Comparison of ENCODE assay signal across 8 cellular contexts in the genomic region with DNA sequence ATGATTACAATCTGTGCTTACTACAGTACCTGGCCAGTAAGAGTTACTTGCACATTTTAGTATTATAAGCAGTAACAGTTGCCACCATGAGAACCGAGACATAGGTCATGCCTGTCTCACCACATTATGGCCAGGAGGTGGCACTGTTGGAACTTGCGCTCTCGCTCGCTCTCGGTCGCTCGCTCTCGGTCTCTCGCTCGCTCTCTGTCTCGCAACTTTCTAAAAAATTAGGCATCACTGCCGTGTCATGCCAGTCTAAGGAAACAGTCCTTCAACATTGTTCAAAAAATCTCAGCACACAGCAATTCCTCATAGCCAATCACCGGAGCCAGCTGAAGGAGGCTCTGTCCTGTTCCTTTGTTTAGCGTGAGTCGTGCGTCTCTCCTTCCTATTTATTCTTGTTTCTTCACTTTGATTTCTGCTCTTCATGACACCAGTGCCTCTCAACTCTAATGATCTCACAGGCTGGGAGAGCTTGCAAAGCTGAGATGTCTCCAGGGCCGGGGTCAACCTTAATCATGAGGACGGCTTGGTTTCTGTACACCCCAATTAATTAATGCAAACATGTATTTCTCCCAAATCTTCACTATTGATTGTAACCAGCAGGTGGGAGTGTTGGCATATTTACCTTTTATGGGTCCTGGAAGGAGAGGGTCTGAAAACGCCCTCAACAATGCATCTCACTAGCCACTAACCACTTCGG. TPM values are rescaled to one million over a fixed set of nuclear protein-coding genes. Genes with fewer than 3 reads are reported as not detected.
DNase-seq lines count a peak whose midpoint lies in the region; ATAC-seq and TF ChIP-seq lines count a peak whose summit lies in the region.

No MANE protein-coding gene starts in this region.

- peaks cover 24% of the 10 kb centered on the region for H3K4me1 Mint-ChIP-seq in activated naive CD4-positive, alpha-beta T cell treated with anti-CD3 and anti-CD28 coated beads, Interleukin-2, amount 10 ng/mL, durations not matched to agents 7 days and 5 days

- DNase-seq in GF-D8 (lab: John Stamatoyannopoulos, UW) (peak; percentile 75), HCEC 1CT (peak; percentile 71), MG63 (peak; percentile 64), SJSA1 (ENCODE audit: low read depth in 1 of 2, low spot score in 2 of 2) (peak; percentile 55 to 86), globus pallidus (ENCODE audit: low spot score) (peak; percentile 87), thoracic aorta (ENCODE audit: low spot score) (no peak)
- peak; percentile 79 for DNase-seq in activated naive CD4-positive, alpha-beta T cell treated with anti-CD3 and anti-CD28 coated beads, Interleukin-2, amount 10 ng/mL, durations not matched to agents 7 days and 5 days

- H3K4me1 ChIP-seq in SJSA1 (replicated peaks): peaks cover 16% of the 10 kb centered on the region
- H3K4me1 ChIP-seq in neutrophil (ENCODE audit: control insufficient read depth in 1 of 2, insufficient read depth in 1 of 2, low read depth in 1 of 2, low read length in 1 of 2): peaks cover 9 to 12% of the 10 kb centered on the region in 2 experiments
- H3K4me1 ChIP-seq in thoracic aorta (ENCODE audit: control insufficient read depth in 1 of 2, low read depth in 2 of 2): peaks cover 0 to 20% of the 10 kb centered on the region in 2 donors

- TF ChIP-seq CTCF in neutrophil (IDR thresholded peaks at IDR 0.05): peak; percentile 75
- peak; percentile 79 for TF ChIP-seq CTCF in thoracic aorta (IDR thresholded peaks at IDR 0.05)

- peaks cover 4% of the 10 kb centered on the region; the same call in 1 of the 2 replicates for H3K27me3 ChIP-seq in MG63
- H3K27me3 ChIP-seq in SJSA1 (replicated peaks): no peaks in the 10 kb centered on the region
- peaks cover 69% of the 10 kb centered on the region for H3K27me3 ChIP-seq in neutrophil
- H3K27me3 ChIP-seq in thoracic aorta (replicated peaks; ENCODE audit: insufficient read depth): no peaks in the 10 kb centered on the region

- H3K27me3 Mint-ChIP-seq in activated naive CD4-positive, alpha-beta T cell treated with anti-CD3 and anti-CD28 coated beads, Interleukin-2, amount 10 ng/mL, durations not matched to agents 7 days and 5 days: peaks cover 58% of the 10 kb centered on the region

- no peak overlapping the region for H3K4me3 Mint-ChIP-seq in activated naive CD4-positive, alpha-beta T cell treated with anti-CD3 and anti-CD28 coated beads, Interleukin-2, amount 10 ng/mL, durations not matched to agents 7 days and 5 days

- H3K27ac ChIP-seq in SJSA1 (peak overlapping the region; percentile 63), neutrophil (no peak overlapping the region), thoracic aorta (peak overlapping the region; percentile 57 to 68)

- H3K9me3 ChIP-seq in MG63: no peaks in the 10 kb centered on the region
- no peaks in the 10 kb centered on the region for H3K9me3 ChIP-seq in SJSA1 (replicated peaks)
- no peaks in the 10 kb centered on the region for H3K9me3 ChIP-seq in neutrophil
- no peaks in the 10 kb centered on the region for H3K9me3 ChIP-seq in thoracic aorta

- CTCF ChIA-PET in activated naive CD4-positive, alpha-beta T cell treated with anti-CD3 and anti-CD28 coated beads, Interleukin-2, amount 10 ng/mL, durations not matched to agents 7 days and 5 days (lab: Charles Lee): interaction anchor here (0.6 to 10.3 kb wide), 19 partner anchors 10 to 467 kb away, joined by 3 to 270 read pairs (median 4); no protein-coding TSS in a partner anchor

- ATAC-seq in thoracic aorta (ENCODE audit: insufficient number of reproducible peaks, low FRiP score, low read depth): peak; percentile 84

- H3K9me3 Mint-ChIP-seq in activated naive CD4-positive, alpha-beta T cell treated with anti-CD3 and anti-CD28 coated beads, Interleukin-2, amount 10 ng/mL, durations not matched to agents 7 days and 5 days: no peaks in the 10 kb centered on the region

- H3K4me3 ChIP-seq in MG63 (peak overlapping the region; percentile 46), SJSA1 (peak overlapping the region; percentile 44), neutrophil (ENCODE audit: low read depth in 1 of 2, low read length in 1 of 2) (peak overlapping the region; percentile 57 to 67), thoracic aorta (peak overlapping the region; percentile 82)

- H3K36me3 ChIP-seq in MG63: no peaks in the 10 kb centered on the region
- H3K36me3 ChIP-seq in SJSA1: no peaks in the 10 kb centered on the region
- H3K36me3 ChIP-seq in neutrophil: no peaks in the 10 kb centered on the region
- no peaks in the 10 kb centered on the region for H3K36me3 ChIP-seq in thoracic aorta

- H3K36me3 Mint-ChIP-seq in activated naive CD4-positive, alpha-beta T cell treated with anti-CD3 and anti-CD28 coated beads, Interleukin-2, amount 10 ng/mL, durations not matched to agents 7 days and 5 days: no peaks in the 10 kb centered on the region

- H3K27ac Mint-ChIP-seq in activated naive CD4-positive, alpha-beta T cell treated with anti-CD3 and anti-CD28 coated beads, Interleukin-2, amount 10 ng/mL, durations not matched to agents 7 days and 5 days: no peak overlapping the region

RNA-seq across cellular contexts. Expression of a gene that starts 6.3 kb away (rescaled TPM):
- 2.6 and 3.5 TPM in 2 replicates for total RNA-seq in MG63 (2014; rRNA removed; shearing (Covaris generic); ENCODE audit: low replicate concordance)
- total RNA-seq in SJSA1 (2014; rRNA removed; shearing (Covaris generic)): 0.03 TPM in 1 of 2 replicates, not detected in the other
- 10 to 100 TPM in 1 of 2 donors, 1 to 10 TPM in 1; 5.3 to 17.6 TPM for total RNA-seq in thoracic aorta

RNA-seq across cellular contexts. Expression of a gene that starts 13.8 kb away (rescaled TPM):
- total RNA-seq in MG63 (2014; rRNA removed; shearing (Covaris generic); ENCODE audit: low replicate concordance): 1.2 and 2.1 TPM in 2 replicates
- total RNA-seq in SJSA1 (2014; rRNA removed; shearing (Covaris generic)): 1.2 and 1.3 TPM in 2 replicates
- total RNA-seq in thoracic aorta: 10 to 100 TPM; 10.8 to 14.1 TPM
